In the genomic region with DNA sequence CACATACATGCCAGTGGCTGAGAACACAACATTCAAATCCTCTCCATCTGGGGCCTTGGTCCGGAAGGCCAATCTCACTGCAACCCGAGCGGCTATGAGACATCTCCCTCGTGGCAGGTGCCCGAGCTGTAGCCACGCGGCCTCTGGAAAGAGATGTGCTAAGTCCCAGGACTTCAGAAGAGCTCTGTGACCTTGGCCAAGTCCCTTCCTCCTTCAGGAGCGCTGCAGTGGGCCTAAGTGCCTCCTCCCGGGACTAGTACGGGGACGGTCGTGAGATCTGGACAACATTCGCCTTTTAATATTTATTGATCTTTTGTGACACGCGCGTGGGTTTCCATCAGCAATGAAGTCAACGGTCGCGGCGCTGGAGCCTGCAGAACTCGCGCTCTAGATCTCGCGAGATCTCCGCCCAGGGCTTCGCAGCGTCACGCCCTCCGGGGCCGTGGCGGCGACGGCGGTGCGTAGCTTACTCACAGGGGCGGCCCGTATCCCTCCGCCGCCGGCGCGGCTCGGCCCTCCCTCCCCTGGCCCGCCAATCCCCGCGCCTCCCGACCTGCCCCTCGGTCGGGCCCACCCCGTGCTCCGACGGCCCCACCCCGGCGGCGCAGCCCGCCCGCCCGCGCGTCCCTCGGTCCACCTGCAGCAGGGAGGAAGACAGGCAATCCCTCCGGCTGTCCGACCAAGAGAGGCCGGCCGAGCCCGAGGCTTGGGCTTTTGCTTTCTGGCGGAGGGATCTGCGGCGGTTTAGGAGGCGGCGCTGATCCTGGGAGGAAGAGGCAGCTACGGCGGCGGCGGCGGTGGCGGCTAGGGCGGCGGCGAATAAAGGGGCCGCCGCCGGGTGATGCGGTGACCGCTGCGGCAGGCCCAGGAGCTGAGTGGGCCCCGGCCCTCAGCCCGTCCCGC, we compare ENCODE assay signal across 1 cellular context.
TF ChIP-seq lines count a peak whose summit lies in the region.

A gene (plus strand): TSS at position 588 of the 903 bp plus-strand sequence. CDS start 453 bp downstream, outside the sequence.

TF ChIP-seq in HepG2, 621 proteins besides CTCF, POLR2A, EP300 and RAD21 (continued from another document and continues in another):
- TF ChIP-seq ZNF749 (CRISPR knock-in tag; IDR thresholded peaks at IDR 0.05; ENCODE audit: borderline replicate concordance): no peak; the same call in 1 of the 2 replicates
- TF ChIP-seq, protein P1, sequence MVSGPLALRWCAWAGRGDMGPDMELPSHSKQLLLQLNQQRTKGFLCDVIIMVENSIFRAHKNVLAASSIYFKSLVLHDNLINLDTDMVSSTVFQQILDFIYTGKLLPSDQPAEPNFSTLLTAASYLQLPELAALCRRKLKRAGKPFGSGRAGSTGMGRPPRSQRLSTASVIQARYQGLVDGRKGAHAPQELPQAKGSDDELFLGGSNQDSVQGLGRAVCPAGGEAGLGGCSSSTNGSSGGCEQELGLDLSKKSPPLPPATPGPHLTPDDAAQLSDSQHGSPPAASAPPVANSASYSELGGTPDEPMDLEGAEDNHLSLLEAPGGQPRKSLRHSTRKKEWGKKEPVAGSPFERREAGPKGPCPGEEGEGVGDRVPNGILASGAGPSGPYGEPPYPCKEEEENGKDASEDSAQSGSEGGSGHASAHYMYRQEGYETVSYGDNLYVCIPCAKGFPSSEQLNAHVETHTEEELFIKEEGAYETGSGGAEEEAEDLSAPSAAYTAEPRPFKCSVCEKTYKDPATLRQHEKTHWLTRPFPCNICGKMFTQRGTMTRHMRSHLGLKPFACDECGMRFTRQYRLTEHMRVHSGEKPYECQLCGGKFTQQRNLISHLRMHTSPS (CRISPR knock-in tag; IDR thresholded peaks at IDR 0.05; ENCODE audit: low read depth): no peak
- TF ChIP-seq TGIF2 (CRISPR knock-in tag; IDR thresholded peaks at IDR 0.05): peak; percentile 43; the same call in 1 of the 2 replicates
- TF ChIP-seq, protein P2, sequence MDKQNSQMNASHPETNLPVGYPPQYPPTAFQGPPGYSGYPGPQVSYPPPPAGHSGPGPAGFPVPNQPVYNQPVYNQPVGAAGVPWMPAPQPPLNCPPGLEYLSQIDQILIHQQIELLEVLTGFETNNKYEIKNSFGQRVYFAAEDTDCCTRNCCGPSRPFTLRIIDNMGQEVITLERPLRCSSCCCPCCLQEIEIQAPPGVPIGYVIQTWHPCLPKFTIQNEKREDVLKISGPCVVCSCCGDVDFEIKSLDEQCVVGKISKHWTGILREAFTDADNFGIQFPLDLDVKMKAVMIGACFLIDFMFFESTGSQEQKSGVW (CRISPR knock-in tag; IDR thresholded peaks at IDR 0.05; ENCODE audit: borderline replicate concordance): no peak
- TF ChIP-seq, protein P3, sequence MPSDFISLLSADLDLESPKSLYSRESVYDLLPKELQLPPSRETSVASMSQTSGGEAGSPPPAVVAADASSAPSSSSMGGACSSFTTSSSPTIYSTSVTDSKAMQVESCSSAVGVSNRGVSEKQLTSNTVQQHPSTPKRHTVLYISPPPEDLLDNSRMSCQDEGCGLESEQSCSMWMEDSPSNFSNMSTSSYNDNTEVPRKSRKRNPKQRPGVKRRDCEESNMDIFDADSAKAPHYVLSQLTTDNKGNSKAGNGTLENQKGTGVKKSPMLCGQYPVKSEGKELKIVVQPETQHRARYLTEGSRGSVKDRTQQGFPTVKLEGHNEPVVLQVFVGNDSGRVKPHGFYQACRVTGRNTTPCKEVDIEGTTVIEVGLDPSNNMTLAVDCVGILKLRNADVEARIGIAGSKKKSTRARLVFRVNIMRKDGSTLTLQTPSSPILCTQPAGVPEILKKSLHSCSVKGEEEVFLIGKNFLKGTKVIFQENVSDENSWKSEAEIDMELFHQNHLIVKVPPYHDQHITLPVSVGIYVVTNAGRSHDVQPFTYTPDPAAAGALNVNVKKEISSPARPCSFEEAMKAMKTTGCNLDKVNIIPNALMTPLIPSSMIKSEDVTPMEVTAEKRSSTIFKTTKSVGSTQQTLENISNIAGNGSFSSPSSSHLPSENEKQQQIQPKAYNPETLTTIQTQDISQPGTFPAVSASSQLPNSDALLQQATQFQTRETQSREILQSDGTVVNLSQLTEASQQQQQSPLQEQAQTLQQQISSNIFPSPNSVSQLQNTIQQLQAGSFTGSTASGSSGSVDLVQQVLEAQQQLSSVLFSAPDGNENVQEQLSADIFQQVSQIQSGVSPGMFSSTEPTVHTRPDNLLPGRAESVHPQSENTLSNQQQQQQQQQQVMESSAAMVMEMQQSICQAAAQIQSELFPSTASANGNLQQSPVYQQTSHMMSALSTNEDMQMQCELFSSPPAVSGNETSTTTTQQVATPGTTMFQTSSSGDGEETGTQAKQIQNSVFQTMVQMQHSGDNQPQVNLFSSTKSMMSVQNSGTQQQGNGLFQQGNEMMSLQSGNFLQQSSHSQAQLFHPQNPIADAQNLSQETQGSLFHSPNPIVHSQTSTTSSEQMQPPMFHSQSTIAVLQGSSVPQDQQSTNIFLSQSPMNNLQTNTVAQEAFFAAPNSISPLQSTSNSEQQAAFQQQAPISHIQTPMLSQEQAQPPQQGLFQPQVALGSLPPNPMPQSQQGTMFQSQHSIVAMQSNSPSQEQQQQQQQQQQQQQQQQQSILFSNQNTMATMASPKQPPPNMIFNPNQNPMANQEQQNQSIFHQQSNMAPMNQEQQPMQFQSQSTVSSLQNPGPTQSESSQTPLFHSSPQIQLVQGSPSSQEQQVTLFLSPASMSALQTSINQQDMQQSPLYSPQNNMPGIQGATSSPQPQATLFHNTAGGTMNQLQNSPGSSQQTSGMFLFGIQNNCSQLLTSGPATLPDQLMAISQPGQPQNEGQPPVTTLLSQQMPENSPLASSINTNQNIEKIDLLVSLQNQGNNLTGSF (CRISPR knock-in tag; IDR thresholded peaks at IDR 0.05): peak; percentile 37; the same call in 1 of the 2 replicates
- no peak for TF ChIP-seq JUN (CRISPR knock-in tag; IDR thresholded peaks at IDR 0.05)
- TF ChIP-seq SMARCC2 (IDR thresholded peaks at IDR 0.05): no peak
- TF ChIP-seq ATF7 (IDR thresholded peaks at IDR 0.05): no peak
- no peak for TF ChIP-seq ATF7 (CRISPR knock-in tag; IDR thresholded peaks at IDR 0.05)
- no peak for TF ChIP-seq HNRNPH1 (optimal IDR thresholded peaks at IDR 0.05; ENCODE audit: low read depth, low read length)
- TF ChIP-seq ZFP36L2 (CRISPR knock-in tag; IDR thresholded peaks at IDR 0.05): no peak
- TF ChIP-seq ZNF460 (CRISPR knock-in tag; IDR thresholded peaks at IDR 0.05; ENCODE audit: borderline replicate concordance): no peak
- TF ChIP-seq, protein P4, sequence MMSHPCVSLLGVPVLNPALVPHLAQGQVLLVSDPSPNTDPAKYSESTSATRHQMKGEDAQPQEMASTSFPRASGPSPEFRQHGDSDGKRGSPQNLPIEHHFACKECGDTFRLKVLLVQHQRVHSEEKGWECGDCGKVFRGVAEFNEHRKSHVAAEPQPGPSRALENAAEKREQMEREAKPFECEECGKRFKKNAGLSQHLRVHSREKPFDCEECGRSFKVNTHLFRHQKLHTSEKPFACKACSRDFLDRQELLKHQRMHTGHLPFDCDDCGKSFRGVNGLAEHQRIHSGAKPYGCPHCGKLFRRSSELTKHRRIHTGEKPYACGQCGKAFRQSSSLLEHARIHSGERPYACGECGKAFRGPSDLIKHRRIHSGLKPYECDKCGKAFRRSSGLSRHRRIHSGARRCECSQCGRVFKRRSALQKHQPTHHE (CRISPR knock-in tag; IDR thresholded peaks at IDR 0.05; ENCODE audit: borderline replicate concordance): no peak; the same call in 1 of the 2 replicates
- TF ChIP-seq TCF12 (IDR thresholded peaks at IDR 0.05): no peak
- no peak for TF ChIP-seq TCF12 (CRISPR knock-in tag; IDR thresholded peaks at IDR 0.05)
- no peak for TF ChIP-seq PAWR (CRISPR knock-in tag; IDR thresholded peaks at IDR 0.05; ENCODE audit: borderline replicate concordance)
- TF ChIP-seq, protein P5, sequence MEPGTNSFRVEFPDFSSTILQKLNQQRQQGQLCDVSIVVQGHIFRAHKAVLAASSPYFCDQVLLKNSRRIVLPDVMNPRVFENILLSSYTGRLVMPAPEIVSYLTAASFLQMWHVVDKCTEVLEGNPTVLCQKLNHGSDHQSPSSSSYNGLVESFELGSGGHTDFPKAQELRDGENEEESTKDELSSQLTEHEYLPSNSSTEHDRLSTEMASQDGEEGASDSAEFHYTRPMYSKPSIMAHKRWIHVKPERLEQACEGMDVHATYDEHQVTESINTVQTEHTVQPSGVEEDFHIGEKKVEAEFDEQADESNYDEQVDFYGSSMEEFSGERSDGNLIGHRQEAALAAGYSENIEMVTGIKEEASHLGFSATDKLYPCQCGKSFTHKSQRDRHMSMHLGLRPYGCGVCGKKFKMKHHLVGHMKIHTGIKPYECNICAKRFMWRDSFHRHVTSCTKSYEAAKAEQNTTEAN (CRISPR knock-in tag; conservative IDR thresholded peaks at IDR 0.05): 0 out of 2 replicates have a peak, but pooled peaks have one; percentile 41
- peak; percentile 51; the same call in 1 of the 2 replicates for TF ChIP-seq TMF1 (CRISPR knock-in tag; IDR thresholded peaks at IDR 0.05; ENCODE audit: low read depth)
- TF ChIP-seq, protein P6, sequence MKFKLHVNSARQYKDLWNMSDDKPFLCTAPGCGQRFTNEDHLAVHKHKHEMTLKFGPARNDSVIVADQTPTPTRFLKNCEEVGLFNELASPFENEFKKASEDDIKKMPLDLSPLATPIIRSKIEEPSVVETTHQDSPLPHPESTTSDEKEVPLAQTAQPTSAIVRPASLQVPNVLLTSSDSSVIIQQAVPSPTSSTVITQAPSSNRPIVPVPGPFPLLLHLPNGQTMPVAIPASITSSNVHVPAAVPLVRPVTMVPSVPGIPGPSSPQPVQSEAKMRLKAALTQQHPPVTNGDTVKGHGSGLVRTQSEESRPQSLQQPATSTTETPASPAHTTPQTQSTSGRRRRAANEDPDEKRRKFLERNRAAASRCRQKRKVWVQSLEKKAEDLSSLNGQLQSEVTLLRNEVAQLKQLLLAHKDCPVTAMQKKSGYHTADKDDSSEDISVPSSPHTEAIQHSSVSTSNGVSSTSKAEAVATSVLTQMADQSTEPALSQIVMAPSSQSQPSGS (CRISPR knock-in tag; IDR thresholded peaks at IDR 0.05): no peak; the same call in none of the 2 replicates
- peak; percentile 75; the same call in 1 of the 2 replicates for TF ChIP-seq REL (CRISPR knock-in tag; conservative IDR thresholded peaks at IDR 0.05)
- no peak for TF ChIP-seq RAD51 (IDR thresholded peaks at IDR 0.05; ENCODE audit: borderline replicate concordance)
- TF ChIP-seq, protein P7, sequence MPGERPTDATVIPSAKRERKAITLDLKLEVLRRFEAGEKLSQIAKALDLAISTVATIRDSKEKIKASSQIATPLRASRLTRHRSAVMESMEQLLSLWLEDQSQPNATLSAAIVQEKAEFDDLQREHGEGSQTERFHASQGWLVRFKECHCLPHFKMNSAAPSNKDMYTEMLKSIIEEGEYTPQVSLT (CRISPR knock-in tag; IDR thresholded peaks at IDR 0.05; ENCODE audit: borderline replicate concordance, low read depth): no peak
- TF ChIP-seq, protein P8, sequence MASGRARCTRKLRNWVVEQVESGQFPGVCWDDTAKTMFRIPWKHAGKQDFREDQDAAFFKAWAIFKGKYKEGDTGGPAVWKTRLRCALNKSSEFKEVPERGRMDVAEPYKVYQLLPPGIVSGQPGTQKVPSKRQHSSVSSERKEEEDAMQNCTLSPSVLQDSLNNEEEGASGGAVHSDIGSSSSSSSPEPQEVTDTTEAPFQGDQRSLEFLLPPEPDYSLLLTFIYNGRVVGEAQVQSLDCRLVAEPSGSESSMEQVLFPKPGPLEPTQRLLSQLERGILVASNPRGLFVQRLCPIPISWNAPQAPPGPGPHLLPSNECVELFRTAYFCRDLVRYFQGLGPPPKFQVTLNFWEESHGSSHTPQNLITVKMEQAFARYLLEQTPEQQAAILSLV (CRISPR knock-in tag; IDR thresholded peaks at IDR 0.05; ENCODE audit: borderline replicate concordance): no peak
- no peak for TF ChIP-seq ZNF773 (CRISPR knock-in tag; IDR thresholded peaks at IDR 0.05; ENCODE audit: borderline replicate concordance)
- peak; percentile 66 for TF ChIP-seq ZNF143 (CRISPR knock-in tag; IDR thresholded peaks at IDR 0.05)
- TF ChIP-seq HOXD1 (CRISPR knock-in tag; IDR thresholded peaks at IDR 0.05): no peak
- no peak for TF ChIP-seq JDP2 (CRISPR knock-in tag; IDR thresholded peaks at IDR 0.05; ENCODE audit: borderline replicate concordance)
- no peak for TF ChIP-seq ZSCAN22 (CRISPR knock-in tag; IDR thresholded peaks at IDR 0.05)
- TF ChIP-seq ZNF251 (CRISPR knock-in tag; IDR thresholded peaks at IDR 0.05): no peak
- TF ChIP-seq, protein P9, sequence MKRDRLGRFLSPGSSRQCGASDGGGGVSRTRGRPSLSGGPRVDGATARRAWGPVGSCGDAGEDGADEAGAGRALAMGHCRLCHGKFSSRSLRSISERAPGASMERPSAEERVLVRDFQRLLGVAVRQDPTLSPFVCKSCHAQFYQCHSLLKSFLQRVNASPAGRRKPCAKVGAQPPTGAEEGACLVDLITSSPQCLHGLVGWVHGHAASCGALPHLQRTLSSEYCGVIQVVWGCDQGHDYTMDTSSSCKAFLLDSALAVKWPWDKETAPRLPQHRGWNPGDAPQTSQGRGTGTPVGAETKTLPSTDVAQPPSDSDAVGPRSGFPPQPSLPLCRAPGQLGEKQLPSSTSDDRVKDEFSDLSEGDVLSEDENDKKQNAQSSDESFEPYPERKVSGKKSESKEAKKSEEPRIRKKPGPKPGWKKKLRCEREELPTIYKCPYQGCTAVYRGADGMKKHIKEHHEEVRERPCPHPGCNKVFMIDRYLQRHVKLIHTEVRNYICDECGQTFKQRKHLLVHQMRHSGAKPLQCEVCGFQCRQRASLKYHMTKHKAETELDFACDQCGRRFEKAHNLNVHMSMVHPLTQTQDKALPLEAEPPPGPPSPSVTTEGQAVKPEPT (CRISPR knock-in tag; IDR thresholded peaks at IDR 0.05; ENCODE audit: low read depth): no peak
- no peak for TF ChIP-seq GLI4 (CRISPR knock-in tag; IDR thresholded peaks at IDR 0.05; ENCODE audit: borderline replicate concordance)
- TF ChIP-seq NAIF1 (CRISPR knock-in tag; IDR thresholded peaks at IDR 0.05; ENCODE audit: borderline replicate concordance): peak; percentile 70; the same call in 1 of the 2 replicates
- TF ChIP-seq ZNF124 (CRISPR knock-in tag; IDR thresholded peaks at IDR 0.05): no peak
- TF ChIP-seq NFRKB (IDR thresholded peaks at IDR 0.05): no peak
- TF ChIP-seq RFXANK (CRISPR knock-in tag; IDR thresholded peaks at IDR 0.05): no peak
- no peak for TF ChIP-seq RORA (CRISPR knock-in tag; IDR thresholded peaks at IDR 0.05)
- TF ChIP-seq HMGA1 (CRISPR knock-in tag; conservative IDR thresholded peaks at IDR 0.05): no peak
